ENCODE assay signal across 1 cellular context in the genomic region with DNA sequence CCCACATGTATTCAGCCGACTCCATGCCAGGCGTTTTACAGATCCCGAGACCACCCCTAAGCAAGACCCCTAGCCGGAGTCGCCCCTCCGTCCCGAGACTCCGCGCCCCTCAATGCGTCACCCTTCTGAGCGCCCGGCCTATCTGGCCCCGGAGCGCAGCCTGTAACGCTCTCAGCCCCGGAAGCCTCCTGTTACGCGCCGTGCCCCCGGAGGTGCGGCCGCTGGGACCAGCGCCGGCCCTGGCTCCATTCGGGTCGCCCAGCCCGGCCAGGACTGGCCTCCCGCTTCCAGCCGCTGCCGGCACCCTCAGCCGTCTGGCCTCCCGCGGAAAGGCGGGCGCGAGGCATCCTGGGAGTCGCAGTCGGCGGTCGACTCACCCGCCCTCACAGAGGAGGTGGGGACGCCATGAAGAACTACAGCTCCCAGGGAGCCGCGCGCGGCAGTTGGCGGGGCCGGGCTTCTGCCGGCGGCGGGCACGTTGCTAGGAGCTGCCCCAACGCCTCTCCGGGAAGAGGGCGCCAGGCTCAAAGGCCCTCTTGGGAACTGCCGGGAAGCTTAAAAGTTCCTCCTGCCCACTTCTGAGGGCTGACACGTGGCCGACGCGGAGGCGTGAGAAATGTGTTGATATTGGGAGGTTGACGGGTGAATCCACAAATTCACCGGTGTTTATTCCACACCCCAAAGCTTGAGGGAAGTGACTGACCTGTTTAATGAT.
TF ChIP-seq lines count a peak whose summit lies in the region.

A gene with protein sequence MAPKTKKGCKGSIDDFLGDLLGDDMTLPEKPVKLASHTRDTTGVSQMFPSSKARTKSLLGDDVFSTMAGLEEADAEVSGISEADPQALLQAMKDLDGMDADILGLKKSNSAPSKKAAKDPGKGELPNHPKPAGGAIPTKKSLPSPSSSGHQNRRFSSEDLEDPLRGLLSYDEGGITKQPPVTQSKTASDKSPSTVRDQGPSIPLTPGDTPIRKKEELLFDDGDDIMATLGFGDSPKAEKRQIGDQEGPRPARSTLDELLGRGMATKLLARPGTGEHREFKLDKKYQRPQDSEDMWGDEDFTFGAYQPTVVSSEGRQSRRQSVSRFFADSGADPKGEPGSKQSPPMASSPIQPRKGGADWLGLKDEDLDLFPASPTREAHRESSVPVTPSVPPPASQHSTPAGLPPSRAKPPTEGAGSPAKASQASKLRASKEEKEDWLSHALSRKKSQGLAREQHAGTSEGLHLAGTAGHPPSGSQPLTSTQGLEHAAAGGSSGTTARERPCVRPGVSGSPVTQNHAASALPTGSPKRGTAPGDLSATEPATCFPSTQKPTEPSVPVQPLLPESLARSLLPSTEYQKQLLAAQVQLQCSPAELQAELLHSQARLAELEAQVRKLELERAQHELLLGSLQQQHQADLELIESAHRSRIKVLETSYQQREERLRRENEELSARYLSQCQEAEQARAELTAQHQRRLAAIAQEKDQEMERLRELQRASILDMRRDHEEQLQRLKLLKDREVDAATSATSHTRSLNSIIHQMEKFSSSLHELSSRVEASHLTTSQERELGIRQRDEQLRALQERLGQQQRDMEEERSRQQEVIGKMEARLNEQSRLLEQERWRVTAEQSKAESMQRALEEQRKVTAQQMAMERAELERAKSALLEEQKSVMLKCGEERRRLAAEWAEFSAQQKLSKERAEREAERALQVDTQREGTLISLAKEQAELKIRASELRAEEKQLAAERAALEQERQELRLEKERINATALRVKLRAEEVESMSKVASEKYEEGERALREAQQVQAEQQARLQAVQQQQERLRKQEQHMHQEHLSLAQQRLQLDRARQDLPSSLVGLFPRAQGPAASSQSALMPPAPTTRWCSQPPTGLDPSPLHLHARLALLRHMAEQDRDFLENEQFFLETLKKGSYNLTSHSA (minus strand): TSS at position 316 of the 715 bp plus-strand sequence. CDS start 2,893 bp downstream, outside the sequence.

TF ChIP-seq in H1, 55 proteins besides CTCF, POLR2A, EP300 and RAD21 (continued from another document):
- TF ChIP-seq, protein P1, sequence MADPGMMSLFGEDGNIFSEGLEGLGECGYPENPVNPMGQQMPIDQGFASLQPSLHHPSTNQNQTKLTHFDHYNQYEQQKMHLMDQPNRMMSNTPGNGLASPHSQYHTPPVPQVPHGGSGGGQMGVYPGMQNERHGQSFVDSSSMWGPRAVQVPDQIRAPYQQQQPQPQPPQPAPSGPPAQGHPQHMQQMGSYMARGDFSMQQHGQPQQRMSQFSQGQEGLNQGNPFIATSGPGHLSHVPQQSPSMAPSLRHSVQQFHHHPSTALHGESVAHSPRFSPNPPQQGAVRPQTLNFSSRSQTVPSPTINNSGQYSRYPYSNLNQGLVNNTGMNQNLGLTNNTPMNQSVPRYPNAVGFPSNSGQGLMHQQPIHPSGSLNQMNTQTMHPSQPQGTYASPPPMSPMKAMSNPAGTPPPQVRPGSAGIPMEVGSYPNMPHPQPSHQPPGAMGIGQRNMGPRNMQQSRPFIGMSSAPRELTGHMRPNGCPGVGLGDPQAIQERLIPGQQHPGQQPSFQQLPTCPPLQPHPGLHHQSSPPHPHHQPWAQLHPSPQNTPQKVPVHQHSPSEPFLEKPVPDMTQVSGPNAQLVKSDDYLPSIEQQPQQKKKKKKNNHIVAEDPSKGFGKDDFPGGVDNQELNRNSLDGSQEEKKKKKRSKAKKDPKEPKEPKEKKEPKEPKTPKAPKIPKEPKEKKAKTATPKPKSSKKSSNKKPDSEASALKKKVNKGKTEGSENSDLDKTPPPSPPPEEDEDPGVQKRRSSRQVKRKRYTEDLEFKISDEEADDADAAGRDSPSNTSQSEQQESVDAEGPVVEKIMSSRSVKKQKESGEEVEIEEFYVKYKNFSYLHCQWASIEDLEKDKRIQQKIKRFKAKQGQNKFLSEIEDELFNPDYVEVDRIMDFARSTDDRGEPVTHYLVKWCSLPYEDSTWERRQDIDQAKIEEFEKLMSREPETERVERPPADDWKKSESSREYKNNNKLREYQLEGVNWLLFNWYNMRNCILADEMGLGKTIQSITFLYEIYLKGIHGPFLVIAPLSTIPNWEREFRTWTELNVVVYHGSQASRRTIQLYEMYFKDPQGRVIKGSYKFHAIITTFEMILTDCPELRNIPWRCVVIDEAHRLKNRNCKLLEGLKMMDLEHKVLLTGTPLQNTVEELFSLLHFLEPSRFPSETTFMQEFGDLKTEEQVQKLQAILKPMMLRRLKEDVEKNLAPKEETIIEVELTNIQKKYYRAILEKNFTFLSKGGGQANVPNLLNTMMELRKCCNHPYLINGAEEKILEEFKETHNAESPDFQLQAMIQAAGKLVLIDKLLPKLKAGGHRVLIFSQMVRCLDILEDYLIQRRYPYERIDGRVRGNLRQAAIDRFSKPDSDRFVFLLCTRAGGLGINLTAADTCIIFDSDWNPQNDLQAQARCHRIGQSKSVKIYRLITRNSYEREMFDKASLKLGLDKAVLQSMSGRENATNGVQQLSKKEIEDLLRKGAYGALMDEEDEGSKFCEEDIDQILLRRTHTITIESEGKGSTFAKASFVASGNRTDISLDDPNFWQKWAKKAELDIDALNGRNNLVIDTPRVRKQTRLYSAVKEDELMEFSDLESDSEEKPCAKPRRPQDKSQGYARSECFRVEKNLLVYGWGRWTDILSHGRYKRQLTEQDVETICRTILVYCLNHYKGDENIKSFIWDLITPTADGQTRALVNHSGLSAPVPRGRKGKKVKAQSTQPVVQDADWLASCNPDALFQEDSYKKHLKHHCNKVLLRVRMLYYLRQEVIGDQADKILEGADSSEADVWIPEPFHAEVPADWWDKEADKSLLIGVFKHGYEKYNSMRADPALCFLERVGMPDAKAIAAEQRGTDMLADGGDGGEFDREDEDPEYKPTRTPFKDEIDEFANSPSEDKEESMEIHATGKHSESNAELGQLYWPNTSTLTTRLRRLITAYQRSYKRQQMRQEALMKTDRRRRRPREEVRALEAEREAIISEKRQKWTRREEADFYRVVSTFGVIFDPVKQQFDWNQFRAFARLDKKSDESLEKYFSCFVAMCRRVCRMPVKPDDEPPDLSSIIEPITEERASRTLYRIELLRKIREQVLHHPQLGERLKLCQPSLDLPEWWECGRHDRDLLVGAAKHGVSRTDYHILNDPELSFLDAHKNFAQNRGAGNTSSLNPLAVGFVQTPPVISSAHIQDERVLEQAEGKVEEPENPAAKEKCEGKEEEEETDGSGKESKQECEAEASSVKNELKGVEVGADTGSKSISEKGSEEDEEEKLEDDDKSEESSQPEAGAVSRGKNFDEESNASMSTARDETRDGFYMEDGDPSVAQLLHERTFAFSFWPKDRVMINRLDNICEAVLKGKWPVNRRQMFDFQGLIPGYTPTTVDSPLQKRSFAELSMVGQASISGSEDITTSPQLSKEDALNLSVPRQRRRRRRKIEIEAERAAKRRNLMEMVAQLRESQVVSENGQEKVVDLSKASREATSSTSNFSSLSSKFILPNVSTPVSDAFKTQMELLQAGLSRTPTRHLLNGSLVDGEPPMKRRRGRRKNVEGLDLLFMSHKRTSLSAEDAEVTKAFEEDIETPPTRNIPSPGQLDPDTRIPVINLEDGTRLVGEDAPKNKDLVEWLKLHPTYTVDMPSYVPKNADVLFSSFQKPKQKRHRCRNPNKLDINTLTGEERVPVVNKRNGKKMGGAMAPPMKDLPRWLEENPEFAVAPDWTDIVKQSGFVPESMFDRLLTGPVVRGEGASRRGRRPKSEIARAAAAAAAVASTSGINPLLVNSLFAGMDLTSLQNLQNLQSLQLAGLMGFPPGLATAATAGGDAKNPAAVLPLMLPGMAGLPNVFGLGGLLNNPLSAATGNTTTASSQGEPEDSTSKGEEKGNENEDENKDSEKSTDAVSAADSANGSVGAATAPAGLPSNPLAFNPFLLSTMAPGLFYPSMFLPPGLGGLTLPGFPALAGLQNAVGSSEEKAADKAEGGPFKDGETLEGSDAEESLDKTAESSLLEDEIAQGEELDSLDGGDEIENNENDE (IDR thresholded peaks at IDR 0.05; ENCODE audit: insufficient replicate concordance, low read length): no peak
- TF ChIP-seq CBX5 (IDR thresholded peaks at IDR 0.05; ENCODE audit: low read depth, low read length) (no peak), CTBP2 (IDR thresholded peaks at IDR 0.05; ENCODE audit: borderline replicate concordance, insufficient read depth, insufficient read length, low read length) (no peak), ZNF274 (IDR thresholded peaks at IDR 0.05; ENCODE audit: borderline replicate concordance, extremely low read depth, low read length) (no peak), TCF12 (IDR thresholded peaks at IDR 0.05; ENCODE audit: low read depth, low read length) (no peak), SIN3A (conservative IDR thresholded peaks at IDR 0.05 in 1 of 2, IDR thresholded peaks at IDR 0.05 in 1 of 2; ENCODE audit: low read depth in 1 of 2, low read length in 2 of 2) (peak; percentile 82 to 98), RBBP5 (IDR thresholded peaks at IDR 0.05; ENCODE audit: borderline replicate concordance, low read depth, low read length) (no peak; the same call in 1 of the 2 replicates), BRCA1 (IDR thresholded peaks at IDR 0.05; ENCODE audit: low read depth, low read length) (no peak)
